In genomic region chr18:7096838-7097237, GRCh38 we compare ENCODE assay signal across 26 cellular contexts. TPM values are rescaled to one million over a fixed set of nuclear protein-coding genes. Genes with fewer than 3 reads are reported as not detected.
"Had no signal": no experiment of that assay in that cellular context is flagged by ENCODE, and none has a peak within 500 bp of the region (broad histone marks: within the 10 kb centered on the region; RNA-seq: fewer than 3 reads in every experiment).

No MANE protein-coding gene starts in this region.

- H3K36me3 ChIP-seq: adrenal gland had no signal

- H3K27ac ChIP-seq: adrenal gland had no signal

- ATAC-seq: activated CD8-positive, alpha-beta T cell treated with anti-CD3 and anti-CD28 coated beads, Interleukin-2, amount 10 ng/mL, durations not matched to agents 7 days and 5 days; Panc1; Right ventricle myocardium inferior; WTC11 had no signal

- H3K9me3 ChIP-seq: adrenal gland had no signal

- H3K36me3 Mint-ChIP-seq: activated naive CD8-positive, alpha-beta T cell treated with anti-CD3 and anti-CD28 coated beads, Interleukin-2, amount 10 ng/mL, durations not matched to agents 7 days and 5 days had no signal

- H3K9me3 Mint-ChIP-seq: activated naive CD8-positive, alpha-beta T cell treated with anti-CD3 and anti-CD28 coated beads, Interleukin-2, amount 10 ng/mL, durations not matched to agents 7 days and 5 days; T-helper 1 cell treated with Interleukin-12 subunit alpha and Interleukin-12 subunit beta and Interleukin-4 antibody, amounts not matched to agents 30 μg/mL and 1 μg/mL, for 36 hours had no signal

- H3K27ac Mint-ChIP-seq: activated CD8-positive, alpha-beta T cell treated with anti-CD3 and anti-CD28 coated beads, Interleukin-2, amount 10 ng/mL, durations not matched to agents 7 days and 5 days; activated naive CD8-positive, alpha-beta T cell treated with anti-CD3 and anti-CD28 coated beads, Interleukin-2, amount 10 ng/mL, durations not matched to agents 7 days and 5 days; T-helper 1 cell treated with Interleukin-12 subunit alpha and Interleukin-12 subunit beta and Interleukin-4 antibody, amounts not matched to agents 30 μg/mL and 1 μg/mL, for 36 hours; WTC11 had no signal

- H3K4me3 ChIP-seq: adrenal gland had no signal

- H3K4me1 ChIP-seq: adrenal gland had no signal

- DNase-seq: activated CD4-positive, alpha-beta T cell treated with anti-CD3 and anti-CD28 coated beads for 48 hours; activated CD4-positive, alpha-beta T cell treated with anti-CD3 and anti-CD28 coated beads, Interleukin-2, amount 50 U/mL, for 4 hours; activated CD4-positive, CD25-positive, alpha-beta regulatory T cell treated with anti-CD3 and anti-CD28 coated beads, Interleukin-2, amount 50 U/mL, for 72 hours; activated CD8-positive, alpha-beta memory T cell treated with anti-CD3 and anti-CD28 coated beads, Interleukin-2, amount 50 U/mL, for 48 hours; activated CD8-positive, alpha-beta T cell treated with anti-CD3 and anti-CD28 coated beads, Interleukin-2, amount 10 ng/mL, durations not matched to agents 7 days and 5 days; activated naive CD4-positive, alpha-beta T cell treated with anti-CD3 and anti-CD28 coated beads, Interleukin-2, amount 50 U/mL, for 16 hours; activated naive CD8-positive, alpha-beta T cell treated with anti-CD3 and anti-CD28 coated beads, Interleukin-2, amount 10 ng/mL, durations not matched to agents 7 days and 5 days; activated T-cell treated with anti-CD3 and anti-CD28 coated beads, Interleukin-2, amount 50 U/mL, for 1 hour; adrenal gland; aorta; cerebellar nuclear complex; KG1; NCI-H1092; NCI-H1417 treated with DMSO at 0.1 percent for 48 hours; NCI-H1694 treated with DMSO at 0.1 percent for 48 hours; NCI-H2029 treated with DMSO at 0.1 percent for 48 hours; NCI-H345; NCI-H510A; NCI-H526 treated with DMSO at 0.1 percent for 48 hours; NCI-H82; RPMI8226 had no signal

- H3K27me3 Mint-ChIP-seq: activated naive CD8-positive, alpha-beta T cell treated with anti-CD3 and anti-CD28 coated beads, Interleukin-2, amount 10 ng/mL, durations not matched to agents 7 days and 5 days had no signal

- H3K4me3 Mint-ChIP-seq: activated CD8-positive, alpha-beta T cell treated with anti-CD3 and anti-CD28 coated beads, Interleukin-2, amount 10 ng/mL, durations not matched to agents 7 days and 5 days; activated naive CD8-positive, alpha-beta T cell treated with anti-CD3 and anti-CD28 coated beads, Interleukin-2, amount 10 ng/mL, durations not matched to agents 7 days and 5 days; T-helper 1 cell treated with Interleukin-12 subunit alpha and Interleukin-12 subunit beta and Interleukin-4 antibody, amounts not matched to agents 30 μg/mL and 1 μg/mL, for 36 hours; WTC11 had no signal

- H3K4me1 Mint-ChIP-seq: activated naive CD8-positive, alpha-beta T cell treated with anti-CD3 and anti-CD28 coated beads, Interleukin-2, amount 10 ng/mL, durations not matched to agents 7 days and 5 days had no signal

- H3K27me3 ChIP-seq: adrenal gland had no signal

RNA-seq across cellular contexts. Expression of gene LAMA1, which starts 20.8 kb away (rescaled TPM):
- total RNA-seq: activated CD8-positive, alpha-beta T cell treated with anti-CD3 and anti-CD28 coated beads, Interleukin-2, amount 10 ng/mL, durations not matched to agents 7 days and 5 days; activated naive CD8-positive, alpha-beta T cell treated with anti-CD3 and anti-CD28 coated beads, Interleukin-2, amount 10 ng/mL, durations not matched to agents 7 days and 5 days; OCI-LY7; Right ventricle myocardium inferior had no signal
